Comparison of ENCODE assay signal across 8 cellular contexts in genomic region chr4:106266201-106266600, GRCh38. TPM values are rescaled to one million over a fixed set of nuclear protein-coding genes. Genes with fewer than 3 reads are reported as not detected.
DNase-seq lines count a peak whose midpoint lies in the region; ATAC-seq, FAIRE-seq and TF ChIP-seq lines count a peak whose summit lies in the region.

No MANE protein-coding gene starts in this region.

- H3K4me3 ChIP-seq in astrocyte (ENCODE audit: insufficient read depth, low read depth, low read length), result no peak overlapping the region

- FAIRE-seq in astrocyte (lab: Jason Lieb, UNC), result peak; percentile 62

- H3K4me1 ChIP-seq in astrocyte (ENCODE audit: insufficient read depth, low read length), result no peaks in the 10 kb centered on the region

- no peaks in the 10 kb centered on the region for H3K27me3 Mint-ChIP-seq in astrocyte (ENCODE audit: low read depth, unreplicated experiment)
- no peaks in the 10 kb centered on the region for H3K27me3 Mint-ChIP-seq in T-helper 17 cell

- H3K9me3 Mint-ChIP-seq in astrocyte (ENCODE audit: unreplicated experiment), result no peaks in the 10 kb centered on the region

- DNase-seq in DMS114 treated with DMSO at 0.1 percent for 48 hours (lab: John Stamatoyannopoulos, UW; ENCODE audit: unreplicated experiment) (peak; percentile 32), astrocyte (ENCODE audit: low read depth) (peak; percentile 35), medulla oblongata (ENCODE audit: extremely low spot score) (peak; percentile 60), T-helper 17 cell (no peak), NCI-H128 (lab: John Stamatoyannopoulos, UW; ENCODE audit: unreplicated experiment) (no peak)
- DNase-seq in activated naive CD4-positive, alpha-beta T cell treated with Interleukin-2 at 50 U/mL for 16 hours, result no peak

- H3K4me3 Mint-ChIP-seq in astrocyte (ENCODE audit: unreplicated experiment), result no peak overlapping the region
- H3K4me3 Mint-ChIP-seq in T-helper 17 cell, result no peak overlapping the region

- H3K36me3 ChIP-seq in astrocyte (ENCODE audit: insufficient read depth, low read length), result no peaks in the 10 kb centered on the region

- no peak overlapping the region for H3K27ac ChIP-seq in astrocyte (ENCODE audit: low read depth, low read length)

- no peaks in the 10 kb centered on the region for H3K9me3 ChIP-seq in astrocyte (ENCODE audit: insufficient read depth, low read depth, low read length)
- H3K9me3 ChIP-seq in T-helper 17 cell (ENCODE audit: control insufficient read depth, low read length, poor library complexity, severe bottlenecking), result no peaks in the 10 kb centered on the region

- H4K20me1 ChIP-seq in astrocyte (ENCODE audit: insufficient read depth, low read length), result no peaks in the 10 kb centered on the region

- H2AFZ ChIP-seq in astrocyte (ENCODE audit: low read depth, low read length), result no peak overlapping the region

- H3K79me2 ChIP-seq in astrocyte (ENCODE audit: insufficient read depth, low read length), result no peaks in the 10 kb centered on the region

- H3K9ac ChIP-seq in astrocyte (ENCODE audit: low read length), result no peak overlapping the region

- no peaks in the 10 kb centered on the region for H3K27me3 ChIP-seq in astrocyte (ENCODE audit: insufficient read depth, low read length)

- ATAC-seq in GM19468 (IDR thresholded peaks at IDR 0.05; ENCODE audit: extremely low read depth, unreplicated experiment) (peak; percentile 67), T-helper 17 cell (no peak)

- no peak overlapping the region for H3K4me2 ChIP-seq in astrocyte (ENCODE audit: low read length)

- H3K36me3 Mint-ChIP-seq in astrocyte (ENCODE audit: low read depth, unreplicated experiment) (no peaks in the 10 kb centered on the region), T-helper 17 cell (ENCODE audit: low read depth) (peaks cover 6% of the 10 kb centered on the region)

- TF ChIP-seq CTCF in LNCAP (IDR thresholded peaks at IDR 0.05) (peak; percentile 69), astrocyte (IDR thresholded peaks at IDR 0.05; ENCODE audit: insufficient read depth, low read depth, low read length) (peak; percentile 70)

- no peak overlapping the region for H3K27ac Mint-ChIP-seq in astrocyte (ENCODE audit: unreplicated experiment)
- H3K27ac Mint-ChIP-seq in T-helper 17 cell, result no peak overlapping the region

- H3K4me1 Mint-ChIP-seq in astrocyte (ENCODE audit: low read depth, unreplicated experiment), result peaks cover 5% of the 10 kb centered on the region
- peaks cover 8% of the 10 kb centered on the region for H3K4me1 Mint-ChIP-seq in T-helper 17 cell

RNA-seq across cellular contexts. Expression of gene TBCK, which starts 49.8 kb away (rescaled TPM):
- total RNA-seq in astrocyte (25.8 and 27.9 TPM in 2 replicates), T-helper 17 cell (10 to 100 TPM; 41.6 to 43.2 TPM)

RNA-seq across cellular contexts. Expression of gene AIMP1, which starts 50.1 kb away (rescaled TPM):
- total RNA-seq in astrocyte (46.8 and 53.4 TPM in 2 replicates), T-helper 17 cell (10 to 100 TPM; 41.2 to 51.6 TPM)

Comparison
In these comparisons a context has a peak if more than half of its experiments do, and no peak if none do; other contexts are left out.
1. DNase-seq: peak in DMS114 treated with DMSO at 0.1 percent for 48 hours (single experiment), astrocyte (single experiment) and medulla oblongata (single experiment); none in activated naive CD4-positive, alpha-beta T cell treated with Interleukin-2 at 50 U/mL for 16 hours (single experiment), T-helper 17 cell (0 of 3) and NCI-H128 (single experiment).